In the genomic region with DNA sequence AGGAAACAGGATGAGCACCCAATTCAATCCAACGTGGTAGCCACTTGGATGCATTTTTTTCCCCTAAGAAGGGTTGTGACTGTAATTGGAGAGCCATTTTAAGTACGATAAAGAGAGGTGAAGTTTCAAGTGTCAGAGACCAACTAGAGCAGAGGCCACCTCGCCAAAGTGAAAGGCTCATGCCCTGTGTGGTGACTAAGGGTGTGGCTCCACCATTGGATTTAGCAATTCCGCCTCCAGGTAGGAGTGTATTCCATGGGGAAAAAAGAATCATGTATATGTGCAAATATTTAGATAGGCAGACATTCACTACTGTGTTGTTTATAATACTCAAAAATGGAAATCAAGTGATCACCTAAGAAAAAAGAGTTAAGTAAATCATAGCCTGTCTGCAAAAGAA, we compare ENCODE assay signal across 16 cellular contexts. TPM values are rescaled to one million over a fixed set of nuclear protein-coding genes. Genes with fewer than 3 reads are reported as not detected.
A peak's percentile ranks its signal among the peaks of the same experiment; 100 is the strongest.
DNase-seq lines count a peak whose midpoint lies in the region; ATAC-seq, FAIRE-seq and TF ChIP-seq lines count a peak whose summit lies in the region.
"Had no signal": no experiment of that assay in that cellular context is flagged by ENCODE, and none has a peak within 500 bp of the region (broad histone marks: within the 10 kb centered on the region; RNA-seq: fewer than 3 reads in every experiment).

No MANE protein-coding gene starts in this region.

- CTCF ChIA-PET in PC-9 (lab: Charles Lee) (no interaction called here), HepG2 (lab: Yijun Ruan, JAX; ENCODE audit: low intra/inter-chr PET ratio, low total read pairs) (no interaction called here)

- in situ Hi-C loops in HepG2 (cut with HindIII; ENCODE audit: extremely low pct_ligation_motif_present, low pct_unique_long_range_greater_than_20kb), result no loop called here

- H3K4me3 Mint-ChIP-seq in endodermal cell, result no peak overlapping the region
- H3K4me3 Mint-ChIP-seq: B cell; CD8-positive, alpha-beta T cell; H9 had no signal

- peak; percentile 14 for DNase-seq in SIG-M5 treated with dmso at 0.1 percent for 504 hours (lab: John Stamatoyannopoulos, UW; ENCODE audit: unreplicated experiment)
- DNase-seq in SIG-M5 (lab: John Stamatoyannopoulos, UW), result no peak
- DNase-seq in PC-9, result peak; percentile 64 to 91
- DNase-seq in left lung, result no peak
- no peak for DNase-seq in HepG2 (ENCODE audit: low spot score)
- no peak for DNase-seq in endodermal cell
- DNase-seq in osteoblast (ENCODE audit: insufficient read length, low spot score, missing footprints), result no peak
- DNase-seq: Calu3; CD8-positive, alpha-beta T cell; H9 had no signal

- TF ChIP-seq CTCF in PC-9 (conservative IDR thresholded peaks at IDR 0.05), result no peak
- TF ChIP-seq CTCF in left lung (IDR thresholded peaks at IDR 0.05), result no peak
- TF ChIP-seq CTCF in HepG2 (CRISPR knock-in tag; IDR thresholded peaks at IDR 0.05), result no peak
- TF ChIP-seq CTCF in endodermal cell (conservative IDR thresholded peaks at IDR 0.05), result no peak
- TF ChIP-seq CTCF in osteoblast (IDR thresholded peaks at IDR 0.05; ENCODE audit: extremely low read depth, low read depth, low read length), result no peak

- no peak for TF ChIP-seq POLR2A in HepG2 (IDR thresholded peaks at IDR 0.05; ENCODE audit: insufficient read depth in 1 of 2, low read depth in 2 of 2, low read length in 2 of 2)

- no peaks in the 10 kb centered on the region for H3K27me3 Mint-ChIP-seq in endodermal cell (ENCODE audit: insufficient read depth)

- H3K9me3 Mint-ChIP-seq in endodermal cell, result peaks cover 35% of the 10 kb centered on the region

- no peaks in the 10 kb centered on the region for H3K36me3 ChIP-seq in PC-9 (ENCODE audit: low read depth)
- H3K36me3 ChIP-seq in left lung, result no peaks in the 10 kb centered on the region
- H3K36me3 ChIP-seq in HepG2 (replicated peaks in 1 of 2; ENCODE audit: control insufficient read depth in 1 of 2, insufficient read depth in 2 of 2, low read length in 2 of 2), result no peaks in the 10 kb centered on the region
- H3K36me3 ChIP-seq in endodermal cell (ENCODE audit: control insufficient read depth, insufficient read depth, low read length), result no peaks in the 10 kb centered on the region
- H3K36me3 ChIP-seq in osteoblast (ENCODE audit: insufficient read depth, low read length), result no peaks in the 10 kb centered on the region
- H3K36me3 ChIP-seq: BLaER1 treated with 17β-estradiol and CSF1 and Interleukin-3, amounts not matched to agents 10 nM and 100 nM had no signal

- no peaks in the 10 kb centered on the region for H3K4me1 Mint-ChIP-seq in endodermal cell
- H3K4me1 Mint-ChIP-seq: B cell, H9 had no signal

- H3K4me3 ChIP-seq in PC-9 (no peak overlapping the region), left lung (no peak overlapping the region), HepG2 (replicated peaks in 1 of 3; ENCODE audit: insufficient read depth in 1 of 3, low read depth in 2 of 3, low read length in 3 of 3) (no peak overlapping the region), endodermal cell (ENCODE audit: low read length) (no peak overlapping the region), osteoblast (ENCODE audit: insufficient read depth, low read length) (no peak overlapping the region)
- H3K4me3 ChIP-seq: BLaER1 treated with 17β-estradiol and CSF1 and Interleukin-3, amounts not matched to agents 10 nM and 100 nM had no signal

- no peak overlapping the region for H3K27ac Mint-ChIP-seq in endodermal cell
- H3K27ac Mint-ChIP-seq: B cell; CD8-positive, alpha-beta T cell; H9 had no signal

- H3K27ac ChIP-seq in PC-9 (peak overlapping the region; percentile 57), left lung (no peak overlapping the region), HepG2 (ENCODE audit: extremely low read length, insufficient read depth, low read length) (no peak overlapping the region), endodermal cell (ENCODE audit: low read depth, low read length) (no peak overlapping the region), osteoblast (ENCODE audit: low read depth, low read length) (no peak overlapping the region)
- H3K27ac ChIP-seq: BLaER1 treated with 17β-estradiol and CSF1 and Interleukin-3, amounts not matched to agents 10 nM and 100 nM had no signal

- H4K20me1 ChIP-seq in PC-9 (ENCODE audit: insufficient read depth) (no peaks in the 10 kb centered on the region), HepG2 (ENCODE audit: insufficient read depth, low read length) (no peaks in the 10 kb centered on the region), osteoblast (ENCODE audit: insufficient read depth, low read length) (no peaks in the 10 kb centered on the region)
- H4K20me1 ChIP-seq: BLaER1 treated with 17β-estradiol and CSF1 and Interleukin-3, amounts not matched to agents 10 nM and 100 nM had no signal

- H3K27me3 ChIP-seq in PC-9 (ENCODE audit: insufficient read depth, low read depth) (no peaks in the 10 kb centered on the region), left lung (no peaks in the 10 kb centered on the region), HepG2 (ENCODE audit: control insufficient read depth in 1 of 2, insufficient read depth in 2 of 2, low read length in 2 of 2) (no peaks in the 10 kb centered on the region), endodermal cell (ENCODE audit: control insufficient read depth, insufficient read depth, low read length, poor library complexity, severe bottlenecking) (no peaks in the 10 kb centered on the region), osteoblast (ENCODE audit: insufficient read depth, low read length) (no peaks in the 10 kb centered on the region)

- TF ChIP-seq EP300 in HepG2 (IDR thresholded peaks at IDR 0.05; ENCODE audit: low read depth in 2 of 2, low read length in 2 of 2), result no peak
- TF ChIP-seq EP300 in HepG2 (CRISPR knock-in tag; IDR thresholded peaks at IDR 0.05; ENCODE audit: borderline replicate concordance), result no peak

- no peak for TF ChIP-seq RAD21 in HepG2 (CRISPR knock-in tag; IDR thresholded peaks at IDR 0.05)

- peak; percentile 64 for ATAC-seq in left lung
- ATAC-seq in HepG2, result no peak
- ATAC-seq: CD8-positive, alpha-beta T cell had no signal

- H3K9me2 ChIP-seq in PC-9 (ENCODE audit: insufficient read depth), result no peaks in the 10 kb centered on the region

- no peaks in the 10 kb centered on the region for H3K9me3 ChIP-seq in PC-9 (ENCODE audit: insufficient read depth, low read depth)
- H3K9me3 ChIP-seq in left lung, result no peaks in the 10 kb centered on the region
- no peaks in the 10 kb centered on the region for H3K9me3 ChIP-seq in HepG2 (ENCODE audit: low read length)
- H3K9me3 ChIP-seq in endodermal cell (ENCODE audit: control insufficient read depth, low read length), result peaks cover 15% of the 10 kb centered on the region
- H3K9me3 ChIP-seq in osteoblast (ENCODE audit: low read depth, low read length), result no peaks in the 10 kb centered on the region

- no peaks in the 10 kb centered on the region for H3K36me3 Mint-ChIP-seq in endodermal cell (ENCODE audit: low read depth)
- H3K36me3 Mint-ChIP-seq: CD8-positive, alpha-beta T cell had no signal

- intact Hi-C loops in PC-9 (cut with micrococcal nuclease; ENCODE audit: unreplicated experiment) (no loop called here), left lung (cut with DNase I) (no loop called here), HepG2 (cut with micrococcal nuclease; ENCODE audit: unreplicated experiment) (no loop called here)

- no peaks in the 10 kb centered on the region for H3K79me2 ChIP-seq in PC-9 (ENCODE audit: low read depth)
- H3K79me2 ChIP-seq in HepG2 (ENCODE audit: insufficient read depth, low read length), result no peaks in the 10 kb centered on the region
- H3K79me2 ChIP-seq in osteoblast (ENCODE audit: insufficient read depth, low read length), result no peaks in the 10 kb centered on the region

- peaks cover 62% of the 10 kb centered on the region for H3K4me1 ChIP-seq in PC-9 (replicated peaks; ENCODE audit: insufficient read depth)
- H3K4me1 ChIP-seq in left lung, result peaks cover 0 to 20% of the 10 kb centered on the region in 2 donors
- H3K4me1 ChIP-seq in HepG2 (ENCODE audit: insufficient read depth, low read length), result no peaks in the 10 kb centered on the region
- no peaks in the 10 kb centered on the region for H3K4me1 ChIP-seq in endodermal cell (ENCODE audit: control insufficient read depth, insufficient read depth, low read length)
- no peaks in the 10 kb centered on the region for H3K4me1 ChIP-seq in osteoblast (ENCODE audit: insufficient read depth, low read length)

- H3F3A ChIP-seq in PC-9 (ENCODE audit: insufficient read depth, low read depth), result peaks cover 34% of the 10 kb centered on the region

- POLR2A ChIA-PET in PC-9 (lab: Charles Lee; ENCODE audit: unreplicated experiment), result no interaction called here
- POLR2A ChIA-PET in HepG2 (lab: Yijun Ruan, JAX), result no interaction called here

- no peak overlapping the region for H3K9ac ChIP-seq in HepG2 (ENCODE audit: insufficient read depth, low read depth, low read length)
- H3K9ac ChIP-seq in endodermal cell (ENCODE audit: extremely low read depth, low read length, poor library complexity, severe bottlenecking), result no peak overlapping the region
- H3K9ac ChIP-seq: BLaER1 treated with 17β-estradiol and CSF1 and Interleukin-3, amounts not matched to agents 10 nM and 100 nM had no signal

- BruUV-seq in PC-9 (replicated peaks; lab: Mats Ljungman, UMichigan) (no TSS peak), HepG2 (replicated peaks; lab: Mats Ljungman, UMichigan) (no TSS peak)

- no peak for FAIRE-seq in HepG2 (lab: Jason Lieb, UNC)
- FAIRE-seq: G401.6, GM12891, GM19239, H1 had no signal

- 0% methylated on average over 4 of the region's 4 CpGs for WGBS in HepG2 (ENCODE audit: low lambda C conversion rate)
- WGBS in endodermal cell (ENCODE audit: insufficient coverage in 1 of 2, insufficient read length in 1 of 2), 2 experiments, result 85 to 93% methylated on average over 3 to 4 of the region's 4 CpGs

- H3K4me2 ChIP-seq in PC-9 (peak overlapping the region; percentile 46), HepG2 (ENCODE audit: low read depth, low read length) (no peak overlapping the region), osteoblast (ENCODE audit: insufficient read depth, low read length) (no peak overlapping the region)
- H3K4me2 ChIP-seq: BLaER1 treated with 17β-estradiol and CSF1 and Interleukin-3, amounts not matched to agents 10 nM and 100 nM had no signal

- H2AFZ ChIP-seq in PC-9, result no peak overlapping the region
- no peak overlapping the region for H2AFZ ChIP-seq in HepG2 (ENCODE audit: low read length)
- no peak overlapping the region for H2AFZ ChIP-seq in osteoblast (ENCODE audit: low read length)

RNA-seq across cellular contexts. Expression of a gene that starts 53.1 kb away (rescaled TPM):
- total RNA-seq in PC-9 (2021), result 19.4 and 23.3 TPM in 2 replicates
- 10 to 100 TPM in 1 of 2 donors, 1 to 10 TPM in 1; 6.9 to 15.8 TPM for total RNA-seq in left lung
- total RNA-seq in HepG2 (2016; rRNA removed; fragmentation: Illumina TruSeq; extraction: Trizol), result 0.02 and 0.04 TPM in 2 replicates
- not detected in 2 replicates for total RNA-seq in HepG2 (2016; cell fraction: cytosol; rRNA removed; fragmentation: Illumina TruSeq; extraction: Trizol; ENCODE audit: low read depth)
- total RNA-seq in HepG2 (2016; cell fraction: insoluble cytoplasmic fraction; rRNA removed; fragmentation: Illumina TruSeq; extraction: Trizol), result 0.04 and 0.06 TPM in 2 replicates
- 0.03 TPM in 1 of 2 replicates, not detected in the other for total RNA-seq in HepG2 (2016; cell fraction: membrane; rRNA removed; fragmentation: Illumina TruSeq; extraction: Trizol)
- not detected in 2 replicates for total RNA-seq in HepG2 (2016; cell fraction: nucleus; rRNA removed; fragmentation: Illumina TruSeq; extraction: Trizol)
- polyA plus RNA-seq in HepG2 (2011; rRNA removed), result 0.01 TPM in 1 of 2 replicates, not detected in the other
- 0.03 TPM in 1 of 2 replicates, not detected in the other for polyA plus RNA-seq in HepG2 (2011; cell fraction: cytosol; rRNA removed)
- not detected in 2 replicates for polyA plus RNA-seq in HepG2 (2011; cell fraction: nucleus; rRNA removed)
- not detected in 2 replicates for polyA plus RNA-seq in HepG2 (2012)
- polyA plus RNA-seq in HepG2 (2016; cell fraction: cytosol; fragmentation: Illumina TruSeq; extraction: Trizol; ENCODE audit: low read depth), result not detected in 2 replicates
- 0.05 TPM in 1 of 2 replicates, not detected in the other for polyA plus RNA-seq in HepG2 (2016; cell fraction: insoluble cytoplasmic fraction; fragmentation: Illumina TruSeq; extraction: Trizol; ENCODE audit: low read depth)
- polyA plus RNA-seq in HepG2 (2016; cell fraction: membrane; fragmentation: Illumina TruSeq; extraction: Trizol; ENCODE audit: low read depth), result not detected in 2 replicates
- 0.09 TPM in 1 of 2 replicates, not detected in the other for polyA plus RNA-seq in HepG2 (2016; cell fraction: nucleus; fragmentation: Illumina TruSeq; extraction: Trizol; ENCODE audit: insufficient read depth, low read depth)
- polyA minus RNA-seq in HepG2 (2011; rRNA and poly(A)+ RNA removed; ENCODE audit: low replicate concordance), result 36.5 TPM in 1 of 2 replicates, not detected in the other
- 0.09 TPM in 1 of 2 replicates, not detected in the other for polyA minus RNA-seq in HepG2 (2011; cell fraction: cytosol; rRNA and poly(A)+ RNA removed)
- 0.13 TPM in 1 of 2 replicates, not detected in the other for polyA minus RNA-seq in HepG2 (2011; cell fraction: nucleus; rRNA and poly(A)+ RNA removed)
- total RNA-seq in endodermal cell, result 10 to 100 TPM; 53.6 to 95.2 TPM
- polyA plus RNA-seq in endodermal cell (2013, experiment 1 of 2), result 21.5 TPM
- polyA plus RNA-seq in endodermal cell (2013, experiment 2 of 2), result 27.6 TPM
- 2.7 and 3.3 TPM in 2 replicates for total RNA-seq in osteoblast
- total RNA-seq: B cell had no signal

Comparison
In these comparisons a context has a peak if more than half of its experiments do, and no peak if none do; other contexts are left out.
1. DNase-seq: peak in SIG-M5 treated with dmso at 0.1 percent for 504 hours (single experiment) and PC-9 (2 of 2); none in SIG-M5 (single experiment), left lung (0 of 2), HepG2 (single experiment), endodermal cell (single experiment) and osteoblast (single experiment).